In the genomic region with DNA sequence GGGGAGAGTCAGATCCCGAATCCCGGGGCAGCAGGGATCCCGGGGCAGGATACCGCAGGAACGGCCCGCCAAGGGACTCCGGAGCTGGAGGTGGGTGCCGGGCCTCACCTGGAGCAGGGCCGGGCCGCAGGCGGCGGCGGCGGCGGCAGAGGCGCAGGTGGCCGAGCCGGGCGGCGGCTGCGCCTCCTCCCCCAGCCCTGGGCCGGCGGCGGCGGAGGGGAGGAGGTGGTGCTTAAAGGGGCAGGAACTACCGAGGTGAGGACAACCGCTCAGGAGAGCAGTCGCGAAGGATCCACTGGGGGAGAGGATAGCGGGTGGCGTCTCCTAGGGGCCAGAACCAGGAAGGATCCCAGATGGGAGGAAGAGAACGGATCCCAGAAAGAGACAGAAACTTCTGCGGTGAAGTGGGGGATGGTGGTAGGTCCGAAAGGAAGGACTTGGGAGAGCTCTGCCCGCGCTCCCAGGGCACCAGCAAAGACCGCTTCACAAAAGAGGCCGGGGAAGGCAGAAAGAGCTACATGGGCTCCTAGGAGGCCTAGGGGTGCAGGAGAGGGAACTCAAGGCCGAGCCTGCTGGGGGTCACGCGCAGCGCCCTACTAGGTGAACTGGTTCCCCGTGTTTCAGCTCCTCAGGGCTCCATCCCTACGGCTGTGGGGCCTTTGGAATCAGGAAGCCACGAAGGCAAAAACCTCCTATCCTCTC, we compare ENCODE assay signal across 8 cellular contexts. TPM values are rescaled to one million over a fixed set of nuclear protein-coding genes. Genes with fewer than 3 reads are reported as not detected.
DNase-seq lines count a peak whose midpoint lies in the region; ATAC-seq and FAIRE-seq lines count a peak whose summit lies in the region.

No MANE protein-coding gene starts in this region.

- H3K36me3 ChIP-seq in CD4-positive, CD25-positive, alpha-beta regulatory T cell (ENCODE audit: control insufficient read depth, insufficient read depth, low read length), result peaks cover 25% of the 10 kb centered on the region
- peaks cover 4 to 26% (median 22%) of the 10 kb centered on the region in 3 experiments for H3K36me3 ChIP-seq in naive thymus-derived CD4-positive, alpha-beta T cell (ENCODE audit: control insufficient read depth in 2 of 3, insufficient read depth in 3 of 3, low read length in 3 of 3)
- peaks cover 29% of the 10 kb centered on the region for H3K36me3 ChIP-seq in thymus (ENCODE audit: control insufficient read depth, insufficient read depth)

- peak; percentile 59 to 79 (median 65) for DNase-seq in CD4-positive, CD25-positive, alpha-beta regulatory T cell
- peak; percentile 62 to 81 for DNase-seq in Kasumi-1 (lab: John Stamatoyannopoulos, UW)
- DNase-seq in RCC 7860 (ENCODE audit: low spot score), result peak; percentile 84
- DNase-seq in activated effector memory CD4-positive, alpha-beta T cell treated with Interleukin-2 at 50 U/mL for 16 hours, result peak; percentile 55
- DNase-seq in fibroblast of peridontal ligament (ENCODE audit: extremely low read depth), result peak; percentile 63
- DNase-seq in naive thymus-derived CD4-positive, alpha-beta T cell, result peak; percentile 45 to 75 (median 50)

- peak overlapping the region; percentile 93 to 99 (median 96) for H3K27ac Mint-ChIP-seq in CD4-positive, CD25-positive, alpha-beta regulatory T cell
- H3K27ac Mint-ChIP-seq in naive thymus-derived CD4-positive, alpha-beta T cell, result peak overlapping the region; percentile 89 to 99 (median 97)

- peaks cover 64% of the 10 kb centered on the region for H3K4me1 ChIP-seq in CD4-positive, CD25-positive, alpha-beta regulatory T cell (ENCODE audit: control insufficient read depth, insufficient read depth, low read length, poor library complexity, severe bottlenecking)
- H3K4me1 ChIP-seq in naive thymus-derived CD4-positive, alpha-beta T cell (ENCODE audit: control insufficient read depth in 2 of 2, insufficient read depth in 2 of 2, low read length in 2 of 2), result peaks cover 37 to 51% of the 10 kb centered on the region in 2 donors
- peaks cover 34% of the 10 kb centered on the region for H3K4me1 ChIP-seq in thymus (ENCODE audit: control insufficient read depth, insufficient read depth, low read length)

- H3K36me3 Mint-ChIP-seq in CD4-positive, CD25-positive, alpha-beta regulatory T cell, result peaks cover 18% of the 10 kb centered on the region
- H3K36me3 Mint-ChIP-seq in naive thymus-derived CD4-positive, alpha-beta T cell, result peaks cover 0 to 19% (median 17%) of the 10 kb centered on the region in 5 donors

- H3K4me1 Mint-ChIP-seq in CD4-positive, CD25-positive, alpha-beta regulatory T cell, result peaks cover 4 to 76% (median 57%) of the 10 kb centered on the region in 4 donors
- H3K4me1 Mint-ChIP-seq in naive thymus-derived CD4-positive, alpha-beta T cell, result peaks cover 41 to 80% (median 72%) of the 10 kb centered on the region in 7 donors

- H3K4me3 Mint-ChIP-seq in CD4-positive, CD25-positive, alpha-beta regulatory T cell, result peak overlapping the region; percentile 83 to 99 (median 96)
- peak overlapping the region; percentile 87 to 100 (median 98) for H3K4me3 Mint-ChIP-seq in naive thymus-derived CD4-positive, alpha-beta T cell

- no peak for FAIRE-seq in RCC 7860 (lab: Jason Lieb, UNC)

- under 1% methylated on average over 45 of the region's 45 CpGs for WGBS in thymus

- H3K27me3 Mint-ChIP-seq in CD4-positive, CD25-positive, alpha-beta regulatory T cell, result no peaks in the 10 kb centered on the region
- no peaks in the 10 kb centered on the region for H3K27me3 Mint-ChIP-seq in naive thymus-derived CD4-positive, alpha-beta T cell

- H3K4me3 ChIP-seq in CD4-positive, CD25-positive, alpha-beta regulatory T cell (ENCODE audit: low read depth, low read length), result peak overlapping the region; percentile 94
- peak overlapping the region; percentile 73 for H3K4me3 ChIP-seq in naive thymus-derived CD4-positive, alpha-beta T cell (ENCODE audit: low read length)
- H3K4me3 ChIP-seq in thymus (ENCODE audit: low read length), result peak overlapping the region; percentile 90

- H3K27ac ChIP-seq in CD4-positive, CD25-positive, alpha-beta regulatory T cell (ENCODE audit: insufficient read depth, low read length, poor library complexity, severe bottlenecking), result peak overlapping the region; percentile 95
- peak overlapping the region; percentile 83 for H3K27ac ChIP-seq in naive thymus-derived CD4-positive, alpha-beta T cell (ENCODE audit: low read depth, low read length)
- peak overlapping the region; percentile 98 for H3K27ac ChIP-seq in thymus (ENCODE audit: low read depth)

- POLR2A ChIA-PET in naive thymus-derived CD4-positive, alpha-beta T cell (lab: Charles Lee), result interaction anchor here (0.6 to 6.5 kb wide), 15 partner anchors 6 to 477 kb away, joined by 3 to 103 read pairs (median 4); a partner anchor contains a TSS

- CTCF ChIA-PET in naive thymus-derived CD4-positive, alpha-beta T cell (lab: Charles Lee), result interaction anchor here (0.5 to 2.2 kb wide), 6 partner anchors 33 to 476 kb away, joined by 3 to 6 read pairs (median 4); a partner anchor contains a TSS

- H3K9me3 ChIP-seq in CD4-positive, CD25-positive, alpha-beta regulatory T cell (ENCODE audit: control insufficient read depth in 2 of 2, low read length in 2 of 2), result no peaks in the 10 kb centered on the region
- H3K9me3 ChIP-seq in naive thymus-derived CD4-positive, alpha-beta T cell (ENCODE audit: control insufficient read depth in 2 of 3, low read length in 3 of 3), result no peaks in the 10 kb centered on the region
- H3K9me3 ChIP-seq in thymus (ENCODE audit: control insufficient read depth), result no peaks in the 10 kb centered on the region

- peak; percentile 31 to 39 for ATAC-seq in CD4-positive, CD25-positive, alpha-beta regulatory T cell (ENCODE audit: low read depth in 2 of 2)
- ATAC-seq in GM19452 (IDR thresholded peaks at IDR 0.05; ENCODE audit: unreplicated experiment), result peak; percentile 31
- peak; percentile 28 for ATAC-seq in naive thymus-derived CD4-positive, alpha-beta T cell

- H3K27me3 ChIP-seq in CD4-positive, CD25-positive, alpha-beta regulatory T cell (ENCODE audit: control insufficient read depth, insufficient read depth, low read length), result no peaks in the 10 kb centered on the region
- no peaks in the 10 kb centered on the region for H3K27me3 ChIP-seq in naive thymus-derived CD4-positive, alpha-beta T cell (ENCODE audit: control insufficient read depth in 2 of 2, insufficient read depth in 2 of 2, low read length in 2 of 2)
- no peaks in the 10 kb centered on the region for H3K27me3 ChIP-seq in thymus (ENCODE audit: control insufficient read depth, insufficient read depth)

- H3K9me3 Mint-ChIP-seq in CD4-positive, CD25-positive, alpha-beta regulatory T cell, result peaks cover 0 to 1% (median 0%) of the 10 kb centered on the region in 7 donors
- peaks cover 0 to 1% (median 0%) of the 10 kb centered on the region in 11 donors for H3K9me3 Mint-ChIP-seq in naive thymus-derived CD4-positive, alpha-beta T cell

- intact Hi-C loops in naive thymus-derived CD4-positive, alpha-beta T cell (cut with micrococcal nuclease), result loop anchor here (1.0 to 10.0 kb wide), 13 partner anchors 53 to 1117 kb away; a partner anchor contains a TSS

RNA-seq across cellular contexts. Expression of a gene that starts 4.9 kb away (rescaled TPM):
- total RNA-seq in CD4-positive, CD25-positive, alpha-beta regulatory T cell, result 237 TPM
- 10 to 100 TPM; 22.2 to 30.2 (median 22.6) TPM for polyA plus RNA-seq in CD4-positive, CD25-positive, alpha-beta regulatory T cell
- total RNA-seq in naive thymus-derived CD4-positive, alpha-beta T cell, result 100 to 1,000 TPM; 127 to 230 (median 191) TPM
- 10 to 100 TPM; 24.8 to 45.1 TPM for polyA plus RNA-seq in naive thymus-derived CD4-positive, alpha-beta T cell
- polyA plus RNA-seq in thymus, result 29.8 TPM

RNA-seq across cellular contexts. Expression of a gene that starts 10.8 kb away (rescaled TPM):
- total RNA-seq in CD4-positive, CD25-positive, alpha-beta regulatory T cell, result 277 TPM
- polyA plus RNA-seq in CD4-positive, CD25-positive, alpha-beta regulatory T cell, result 1,000 to 10,000 TPM in 1 of 4 donors, 100 to 1,000 TPM in 3; 781 to 1,082 (median 867) TPM
- 100 to 1,000 TPM; 217 to 476 (median 267) TPM for total RNA-seq in naive thymus-derived CD4-positive, alpha-beta T cell
- polyA plus RNA-seq in naive thymus-derived CD4-positive, alpha-beta T cell, result 100 to 1,000 TPM; 658 to 688 TPM
- polyA plus RNA-seq in thymus, result 263 TPM

RNA-seq across cellular contexts. Expression of a gene that starts 53.1 kb away (rescaled TPM):
- 128 TPM for total RNA-seq in CD4-positive, CD25-positive, alpha-beta regulatory T cell
- 100 to 1,000 TPM; 276 to 321 (median 303) TPM for polyA plus RNA-seq in CD4-positive, CD25-positive, alpha-beta regulatory T cell
- 100 to 1,000 TPM; 111 to 229 (median 153) TPM for total RNA-seq in naive thymus-derived CD4-positive, alpha-beta T cell
- 100 to 1,000 TPM; 221 to 289 TPM for polyA plus RNA-seq in naive thymus-derived CD4-positive, alpha-beta T cell
- 161 TPM for polyA plus RNA-seq in thymus

Comparison
In these comparisons a context has a peak if more than half of its experiments do, and no peak if none do; other contexts are left out.
1. Peak in every context shown above with its lines: DNase-seq, ATAC-seq, H3K4me3 ChIP-seq and H3K27ac ChIP-seq.